ENCODE assay signal across 1 cellular context in genomic region chr5:156684216-156684615, GRCh38.
A peak's percentile ranks its signal among the peaks of the same experiment; 100 is the strongest.
TF ChIP-seq lines count a peak whose summit lies in the region.

No MANE protein-coding gene starts in this region.

TF ChIP-seq in HepG2, 621 proteins besides CTCF, POLR2A, EP300 and RAD21 (continued from another document):
- peak; percentile 67 for TF ChIP-seq ARID5B (CRISPR knock-in tag; IDR thresholded peaks at IDR 0.05)
- no peak for TF ChIP-seq AKAP8 (CRISPR knock-in tag; IDR thresholded peaks at IDR 0.05)
- no peak for TF ChIP-seq GABPA (IDR thresholded peaks at IDR 0.05; ENCODE audit: low read depth, low read length)
- 0 out of 2 replicates have a peak, but pooled peaks have one; percentile 22 for TF ChIP-seq GABPA (CRISPR knock-in tag; IDR thresholded peaks at IDR 0.05; ENCODE audit: low read depth)
- peak; percentile 21 for TF ChIP-seq TEAD3 (CRISPR knock-in tag; optimal IDR thresholded peaks at IDR 0.05; ENCODE audit: borderline replicate concordance)
- 0 out of 2 replicates have a peak, but pooled peaks have one; percentile 55 for TF ChIP-seq PAXIP1 (CRISPR knock-in tag; conservative IDR thresholded peaks at IDR 0.05)
- no peak for TF ChIP-seq KLF6 (CRISPR knock-in tag; IDR thresholded peaks at IDR 0.05)
- 0 out of 2 replicates have a peak, but pooled peaks have one; percentile 27 for TF ChIP-seq FOXA3 (CRISPR knock-in tag; IDR thresholded peaks at IDR 0.05)
- TF ChIP-seq RARA (CRISPR knock-in tag; IDR thresholded peaks at IDR 0.05) = peak; percentile 83
- TF ChIP-seq SOX6 (IDR thresholded peaks at IDR 0.05) = no peak
- TF ChIP-seq SOX6 (CRISPR knock-in tag; IDR thresholded peaks at IDR 0.05) = 0 out of 2 replicates have a peak, but pooled peaks have one; percentile 11
- no peak for TF ChIP-seq FIP1L1 (IDR thresholded peaks at IDR 0.05; ENCODE audit: borderline replicate concordance, insufficient read depth, low read depth, low read length)
- 0 out of 2 replicates have a peak, but pooled peaks have one; percentile 12 for TF ChIP-seq BCL6 (CRISPR knock-in tag; IDR thresholded peaks at IDR 0.05)
- TF ChIP-seq ZNF629 (CRISPR knock-in tag; conservative IDR thresholded peaks at IDR 0.05) = no peak
- no peak for TF ChIP-seq ZNF30 (CRISPR knock-in tag; IDR thresholded peaks at IDR 0.05)
- 0 out of 2 replicates have a peak, but pooled peaks have one; percentile 16 for TF ChIP-seq HNF1A (IDR thresholded peaks at IDR 0.05; ENCODE audit: low read depth)
- TF ChIP-seq HNF1A (CRISPR knock-in tag; IDR thresholded peaks at IDR 0.05; ENCODE audit: borderline replicate concordance) = no peak
- peak in 1 of 2 experiments; percentile 39; a peak in 1 of 4 replicates for TF ChIP-seq NR2F1 (CRISPR knock-in tag; IDR thresholded peaks at IDR 0.05)
- TF ChIP-seq HMG20A (CRISPR knock-in tag; IDR thresholded peaks at IDR 0.05; ENCODE audit: borderline replicate concordance) = peak; percentile 49; the same call in 1 of the 2 replicates
- no peak for TF ChIP-seq ZBTB21 (CRISPR knock-in tag; IDR thresholded peaks at IDR 0.05)
- TF ChIP-seq ZBTB44 (CRISPR knock-in tag; IDR thresholded peaks at IDR 0.05) = no peak
- no peak for TF ChIP-seq ZNF687 (CRISPR knock-in tag; IDR thresholded peaks at IDR 0.05)
- peak; percentile 71; the same call in 1 of the 2 replicates for TF ChIP-seq NR2F2 (IDR thresholded peaks at IDR 0.05; ENCODE audit: borderline replicate concordance, low read depth)
- peak; percentile 29; the same call in 1 of the 2 replicates for TF ChIP-seq SOX5 (CRISPR knock-in tag; IDR thresholded peaks at IDR 0.05; ENCODE audit: borderline replicate concordance)
- TF ChIP-seq MEF2D (CRISPR knock-in tag; IDR thresholded peaks at IDR 0.05) = no peak
